ENCODE assay signal across 20 cellular contexts in genomic region chr11:45933846-45934579, GRCh38. TPM values are rescaled to one million over a fixed set of nuclear protein-coding genes. Genes with fewer than 3 reads are reported as not detected.
DNase-seq lines count a peak whose midpoint lies in the region; ATAC-seq and TF ChIP-seq lines count a peak whose summit lies in the region.
"Had no signal": no experiment of that assay in that cellular context is flagged by ENCODE, and none has a peak within 500 bp of the region (broad histone marks: within the 10 kb centered on the region; RNA-seq: fewer than 3 reads in every experiment).

No MANE protein-coding gene starts in this region.

- no peaks in the 10 kb centered on the region for H3K27me3 Mint-ChIP-seq in stimulated activated memory B cell treated with anti-CD40 and anti-IgM and Interleukin-4, amounts not matched to agents 10 μg/mL and 1 μg/mL and 100 μg/mL, for 72 hours
- H3K27me3 Mint-ChIP-seq in natural killer cell (ENCODE audit: low read depth in 2 of 2): no peaks in the 10 kb centered on the region
- H3K27me3 Mint-ChIP-seq: activated CD4-positive, alpha-beta memory T cell treated with anti-CD3 and anti-CD28 coated beads, Interleukin-2, amount 10 ng/mL, durations not matched to agents 7 days and 5 days had no signal

- no peaks in the 10 kb centered on the region for H3K9me2 ChIP-seq in OCI-LY7 (ENCODE audit: insufficient read depth, low read length)

- H3K9me3 ChIP-seq in OCI-LY7 (ENCODE audit: low read length) (no peaks in the 10 kb centered on the region), esophagus muscularis mucosa (no peaks in the 10 kb centered on the region)
- H3K9me3 ChIP-seq: tibial nerve had no signal

- H3K27ac Mint-ChIP-seq in stimulated activated memory B cell treated with anti-CD40 and anti-IgM and Interleukin-4, amounts not matched to agents 10 μg/mL and 1 μg/mL and 100 μg/mL, for 72 hours: peak overlapping the region; percentile 94
- no peak overlapping the region for H3K27ac Mint-ChIP-seq in natural killer cell
- H3K27ac Mint-ChIP-seq: activated CD4-positive, alpha-beta memory T cell treated with anti-CD3 and anti-CD28 coated beads, Interleukin-2, amount 10 ng/mL, durations not matched to agents 7 days and 5 days had no signal

- H3K36me3 Mint-ChIP-seq in stimulated activated memory B cell treated with anti-CD40 and anti-IgM and Interleukin-4, amounts not matched to agents 10 μg/mL and 1 μg/mL and 100 μg/mL, for 72 hours: peaks cover 25% of the 10 kb centered on the region
- H3K36me3 Mint-ChIP-seq in natural killer cell: peaks cover 8% of the 10 kb centered on the region

- H3K4me1 ChIP-seq in OCI-LY7 (ENCODE audit: insufficient read depth, low read length, poor library complexity, severe bottlenecking) (peaks cover 89% of the 10 kb centered on the region), esophagus muscularis mucosa (peaks cover 0 to 6% (median 2%) of the 10 kb centered on the region in 4 donors)

- no peak for TF ChIP-seq EP300 in esophagus muscularis mucosa (IDR thresholded peaks at IDR 0.05)

- no TSS peak for BruUV-seq in OCI-LY7 (replicated peaks; lab: Mats Ljungman, UMichigan)

- H4K20me1 ChIP-seq in OCI-LY7 (ENCODE audit: insufficient read depth, low read length): no peaks in the 10 kb centered on the region

- peaks cover 32% of the 10 kb centered on the region for H3K36me3 ChIP-seq in OCI-LY7 (ENCODE audit: insufficient read depth, low read length)
- peaks cover 45 to 93% (median 67%) of the 10 kb centered on the region in 4 donors for H3K36me3 ChIP-seq in esophagus muscularis mucosa

- 90% methylated on average over 20 of the region's 21 CpGs for WGBS in esophagus muscularis mucosa

- DNase-seq in OCI-LY7 (ENCODE audit: low spot score) (no peak), esophagus muscularis mucosa (ENCODE audit: extremely low spot score) (peak; percentile 2), LoVo (ENCODE audit: low spot score) (no peak), natural killer cell (no peak)
- DNase-seq: activated CD4-positive, alpha-beta memory T cell treated with anti-CD3 and anti-CD28 coated beads, Interleukin-2, amount 10 ng/mL, durations not matched to agents 7 days and 5 days; activated naive CD4-positive, alpha-beta T cell treated with anti-CD3 and anti-CD28 coated beads, Interleukin-2, amount 50 U/mL, for 16 hours; activated T-cell treated with anti-CD3 and anti-CD28 coated beads, Interleukin-2, amount 50 U/mL, for 4 hours; dermis blood vessel endothelial cell; DMS 273 treated with DMSO at 0.1 percent for 48 hours; erythroblast; NCI-H1694 treated with DMSO at 0.1 percent for 48 hours; occipital lobe; SHP77 had no signal

- no peak for TF ChIP-seq POLR2A in esophagus muscularis mucosa (IDR thresholded peaks at IDR 0.05; ENCODE audit: low read depth)

- H3K4me1 Mint-ChIP-seq in stimulated activated memory B cell treated with anti-CD40 and anti-IgM and Interleukin-4, amounts not matched to agents 10 μg/mL and 1 μg/mL and 100 μg/mL, for 72 hours: peaks cover 92% of the 10 kb centered on the region
- peaks cover 22 to 24% of the 10 kb centered on the region in 2 donors for H3K4me1 Mint-ChIP-seq in natural killer cell

- H3K27me3 ChIP-seq in esophagus muscularis mucosa: no peaks in the 10 kb centered on the region
- H3K27me3 ChIP-seq: tibial nerve had no signal

- H3K9me3 Mint-ChIP-seq in stimulated activated memory B cell treated with anti-CD40 and anti-IgM and Interleukin-4, amounts not matched to agents 10 μg/mL and 1 μg/mL and 100 μg/mL, for 72 hours: no peaks in the 10 kb centered on the region
- H3K9me3 Mint-ChIP-seq in natural killer cell: no peaks in the 10 kb centered on the region
- H3K9me3 Mint-ChIP-seq: activated CD4-positive, alpha-beta memory T cell treated with anti-CD3 and anti-CD28 coated beads, Interleukin-2, amount 10 ng/mL, durations not matched to agents 7 days and 5 days; activated T-cell treated with anti-CD3 and anti-CD28 coated beads, Interleukin-2, amount 50 U/mL, for 4 hours had no signal

- TF ChIP-seq CTCF in OCI-LY7 (conservative IDR thresholded peaks at IDR 0.05; ENCODE audit: low read length) (no peak), esophagus muscularis mucosa (IDR thresholded peaks at IDR 0.05) (no peak), natural killer cell (IDR thresholded peaks at IDR 0.05) (no peak)

- H3K4me3 Mint-ChIP-seq in stimulated activated memory B cell treated with anti-CD40 and anti-IgM and Interleukin-4, amounts not matched to agents 10 μg/mL and 1 μg/mL and 100 μg/mL, for 72 hours: peak overlapping the region; percentile 79
- H3K4me3 Mint-ChIP-seq in natural killer cell: no peak overlapping the region
- H3K4me3 Mint-ChIP-seq: activated CD4-positive, alpha-beta memory T cell treated with anti-CD3 and anti-CD28 coated beads, Interleukin-2, amount 10 ng/mL, durations not matched to agents 7 days and 5 days had no signal

- CTCF ChIA-PET in OCI-LY7 (lab: Charles Lee; ENCODE audit: unreplicated experiment): no interaction called here

- no peak overlapping the region for H2AFZ ChIP-seq in OCI-LY7 (ENCODE audit: low read length)

- no peak for ATAC-seq in stimulated activated memory B cell treated with anti-CD40 and anti-IgM and Interleukin-4, amounts not matched to agents 10 μg/mL and 1 μg/mL and 100 μg/mL, for 72 hours
- ATAC-seq in natural killer cell: no peak
- no peak for ATAC-seq in GM21825 (IDR thresholded peaks at IDR 0.05; ENCODE audit: unreplicated experiment)
- ATAC-seq: activated T-cell treated with anti-CD3 and anti-CD28 coated beads, Interleukin-2, amount 50 U/mL, for 4 hours had no signal

- peaks cover 19% of the 10 kb centered on the region for H3K79me2 ChIP-seq in OCI-LY7 (ENCODE audit: insufficient read depth, low read depth, low read length)

- peak overlapping the region; percentile 86 for H3K4me2 ChIP-seq in OCI-LY7 (ENCODE audit: low read length)

- POLR2A ChIA-PET in OCI-LY7 (lab: Charles Lee): no interaction called here

- H3K4me3 ChIP-seq in OCI-LY7 (ENCODE audit: low read depth, low read length, poor library complexity, severe bottlenecking) (peak overlapping the region; percentile 72), esophagus muscularis mucosa (no peak overlapping the region)
- H3K4me3 ChIP-seq: tibial nerve had no signal

- H3K27ac ChIP-seq in OCI-LY7 (ENCODE audit: low read depth, low read length, poor library complexity, severe bottlenecking) (peak overlapping the region; percentile 95), esophagus muscularis mucosa (replicated peaks in 1 of 4) (no peak overlapping the region)
- H3K27ac ChIP-seq: tibial nerve had no signal

- intact Hi-C loops in OCI-LY7 (cut with micrococcal nuclease; ENCODE audit: unreplicated experiment): loop anchor here (1.0 to 2.0 kb wide), 2 partner anchors 86 to 91 kb away; no protein-coding TSS in a partner anchor
- intact Hi-C loops in esophagus muscularis mucosa (cut with DNase I): no loop called here
- intact Hi-C loops in natural killer cell (cut with micrococcal nuclease): no loop called here

RNA-seq across cellular contexts. Expression of gene LARGE2, which starts 11.6 kb away (rescaled TPM):
- 0.08 and 0.60 TPM in 2 replicates for total RNA-seq in OCI-LY7 (2014; rRNA removed; shearing (Covaris generic))
- 1.00 and 1.3 TPM in 2 replicates for total RNA-seq in OCI-LY7 (2022)
- under 1 TPM in 1 of 4 donors, not detected in 3; 0.17 TPM for total RNA-seq in esophagus muscularis mucosa
- total RNA-seq in natural killer cell: 1 to 10 TPM in 2 of 3 donors, under 1 TPM in 1; 0.40 to 1.7 (median 1.0) TPM
- total RNA-seq: dermis blood vessel endothelial cell; glomerular endothelial cell; HT1080; skeletal muscle tissue; T-helper 1 cell treated with Interleukin-12 subunit alpha and Interleukin-12 subunit beta and Interleukin-4 antibody, amounts not matched to agents 30 ng/mL and 1 ng/mL, for 36 hours; tibial nerve had no signal

RNA-seq across cellular contexts. Expression of gene PEX16, which starts 16.3 kb away (rescaled TPM):
- total RNA-seq in OCI-LY7 (2014; rRNA removed; shearing (Covaris generic)): 41.0 TPM in 2 replicates
- total RNA-seq in OCI-LY7 (2022) (42.1 and 43.9 TPM in 2 replicates), esophagus muscularis mucosa (10 to 100 TPM; 15.4 to 32.2 (median 23.2) TPM), natural killer cell (10 to 100 TPM; 61.3 to 75.8 (median 67.6) TPM)

RNA-seq across cellular contexts. Expression of gene FREY1, which starts 26.9 kb away (rescaled TPM):
- 2.4 and 3.3 TPM in 2 replicates for total RNA-seq in OCI-LY7 (2014; rRNA removed; shearing (Covaris generic))
- 3.7 and 4.3 TPM in 2 replicates for total RNA-seq in OCI-LY7 (2022)
- total RNA-seq in esophagus muscularis mucosa: 1 to 10 TPM in 3 of 4 donors, under 1 TPM in 1; 0.65 to 3.7 (median 1.4) TPM
- 1 to 10 TPM; 3.7 to 6.8 (median 3.9) TPM for total RNA-seq in natural killer cell

RNA-seq across cellular contexts. Expression of gene MAPK8IP1, which starts 48.6 kb away (rescaled TPM):
- 2.2 and 2.9 TPM in 2 replicates for total RNA-seq in OCI-LY7 (2014; rRNA removed; shearing (Covaris generic))
- total RNA-seq in OCI-LY7 (2022) (1.5 and 2.2 TPM in 2 replicates), esophagus muscularis mucosa (10 to 100 TPM in 3 of 4 donors, 1 to 10 TPM in 1; 7.5 to 20.6 (median 16.1) TPM), natural killer cell (10 to 100 TPM in 2 of 3 donors, 1 to 10 TPM in 1; 9.7 to 21.5 (median 13.9) TPM)
